In the genomic region with DNA sequence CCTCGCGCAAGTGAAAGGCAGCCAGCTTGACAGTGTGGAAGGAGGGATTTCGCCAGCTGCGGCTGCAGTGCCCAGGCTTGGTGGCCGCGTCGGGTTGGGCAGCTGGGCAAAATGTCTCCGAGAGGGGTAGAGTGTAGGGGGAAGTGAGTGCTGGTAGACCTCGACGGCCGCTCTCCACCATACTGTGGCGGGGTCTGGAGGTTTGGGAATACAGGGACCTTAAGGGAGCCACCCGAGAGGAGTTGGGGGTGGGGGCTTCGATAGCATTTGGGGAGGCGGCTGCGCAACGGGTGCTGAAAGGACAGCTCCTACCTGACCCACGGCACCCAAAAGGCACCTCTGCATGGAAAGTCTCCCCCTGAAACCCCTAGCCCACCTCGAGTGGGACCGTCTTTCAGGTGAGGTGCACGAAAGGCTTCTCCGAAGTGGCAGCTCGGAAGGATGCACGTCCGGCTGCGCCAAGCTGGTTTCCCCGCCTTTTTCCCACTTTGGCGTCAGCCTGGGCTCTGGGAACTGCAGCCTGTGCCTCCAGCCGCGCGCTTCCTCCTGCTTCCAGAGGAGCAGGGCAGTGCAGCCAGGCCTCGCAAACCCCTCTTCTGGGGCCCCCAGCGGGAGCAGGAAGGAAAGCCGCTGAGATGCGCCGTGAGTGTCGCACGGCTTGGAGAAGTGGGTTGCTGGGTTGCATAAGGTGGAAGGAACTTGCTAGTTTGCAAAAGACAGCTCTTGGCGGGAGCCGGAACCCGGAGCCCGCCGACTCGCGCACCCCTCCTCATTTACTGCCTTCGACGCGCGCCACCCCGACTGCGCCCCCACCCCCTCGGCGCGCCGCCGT, we compare ENCODE assay signal across 2 cellular contexts.
TF ChIP-seq lines count a peak whose summit lies in the region.

No MANE protein-coding gene starts in this region.

TF ChIP-seq in SK-N-SH, 30 proteins besides CTCF, POLR2A, EP300 and RAD21 (continues in another document):
- TF ChIP-seq MXI1 (IDR thresholded peaks at IDR 0.05; ENCODE audit: low read depth, low read length) (0 out of 2 replicates have a peak, but pooled peaks have one; percentile 9), RFX5 (IDR thresholded peaks at IDR 0.05; ENCODE audit: low read length) (no peak), TEAD4 (IDR thresholded peaks at IDR 0.05; ENCODE audit: borderline replicate concordance, insufficient read depth) (no peak), CHD2 (IDR thresholded peaks at IDR 0.05; ENCODE audit: low read length, partially characterized antibody) (no peak), POLR2AphosphoS5 (IDR thresholded peaks at IDR 0.05; ENCODE audit: low read depth, low read length) (peak; percentile 49; the same call in 1 of the 2 replicates), PBX3 (IDR thresholded peaks at IDR 0.05) (no peak), ELF1 (IDR thresholded peaks at IDR 0.05) (no peak; the same call in 1 of the 2 replicates), TAF1 (IDR thresholded peaks at IDR 0.05; ENCODE audit: borderline replicate concordance, low read depth, low read length) (no peak), TCF12 (IDR thresholded peaks at IDR 0.05) (no peak), SMC3 (IDR thresholded peaks at IDR 0.05; ENCODE audit: low read depth, low read length) (no peak), FOXM1 (IDR thresholded peaks at IDR 0.05; ENCODE audit: low read depth) (no peak), JUND (IDR thresholded peaks at IDR 0.05) (no peak), IRF3 (IDR thresholded peaks at IDR 0.05; ENCODE audit: low read depth, low read length) (no peak), FOXJ3 (CRISPR knock-in tag; IDR thresholded peaks at IDR 0.05) (no peak), GATA2 (CRISPR knock-in tag; IDR thresholded peaks at IDR 0.05) (no peak), MEF2A (IDR thresholded peaks at IDR 0.05; ENCODE audit: borderline replicate concordance, low read depth) (no peak), GABPA (IDR thresholded peaks at IDR 0.05; ENCODE audit: low read depth) (no peak), EZH2phosphoT487 (IDR thresholded peaks at IDR 0.05; ENCODE audit: borderline replicate concordance, low read depth) (no peak), RXRA (IDR thresholded peaks at IDR 0.05; ENCODE audit: borderline replicate concordance, low read depth) (no peak), SIN3A (IDR thresholded peaks at IDR 0.05; ENCODE audit: borderline replicate concordance, low read depth, low read length) (no peak), NRF1 (IDR thresholded peaks at IDR 0.05; ENCODE audit: low read depth, low read length) (no peak), RCOR1 (IDR thresholded peaks at IDR 0.05; ENCODE audit: low read length) (no peak), YY1 (IDR thresholded peaks at IDR 0.05; ENCODE audit: low read depth) (no peak), FOSL2 (IDR thresholded peaks at IDR 0.05; ENCODE audit: borderline replicate concordance, low read depth) (peak; percentile 13; the same call in 1 of the 2 replicates), NFIC (IDR thresholded peaks at IDR 0.05; ENCODE audit: borderline replicate concordance) (no peak)
- TF ChIP-seq, protein P1, sequence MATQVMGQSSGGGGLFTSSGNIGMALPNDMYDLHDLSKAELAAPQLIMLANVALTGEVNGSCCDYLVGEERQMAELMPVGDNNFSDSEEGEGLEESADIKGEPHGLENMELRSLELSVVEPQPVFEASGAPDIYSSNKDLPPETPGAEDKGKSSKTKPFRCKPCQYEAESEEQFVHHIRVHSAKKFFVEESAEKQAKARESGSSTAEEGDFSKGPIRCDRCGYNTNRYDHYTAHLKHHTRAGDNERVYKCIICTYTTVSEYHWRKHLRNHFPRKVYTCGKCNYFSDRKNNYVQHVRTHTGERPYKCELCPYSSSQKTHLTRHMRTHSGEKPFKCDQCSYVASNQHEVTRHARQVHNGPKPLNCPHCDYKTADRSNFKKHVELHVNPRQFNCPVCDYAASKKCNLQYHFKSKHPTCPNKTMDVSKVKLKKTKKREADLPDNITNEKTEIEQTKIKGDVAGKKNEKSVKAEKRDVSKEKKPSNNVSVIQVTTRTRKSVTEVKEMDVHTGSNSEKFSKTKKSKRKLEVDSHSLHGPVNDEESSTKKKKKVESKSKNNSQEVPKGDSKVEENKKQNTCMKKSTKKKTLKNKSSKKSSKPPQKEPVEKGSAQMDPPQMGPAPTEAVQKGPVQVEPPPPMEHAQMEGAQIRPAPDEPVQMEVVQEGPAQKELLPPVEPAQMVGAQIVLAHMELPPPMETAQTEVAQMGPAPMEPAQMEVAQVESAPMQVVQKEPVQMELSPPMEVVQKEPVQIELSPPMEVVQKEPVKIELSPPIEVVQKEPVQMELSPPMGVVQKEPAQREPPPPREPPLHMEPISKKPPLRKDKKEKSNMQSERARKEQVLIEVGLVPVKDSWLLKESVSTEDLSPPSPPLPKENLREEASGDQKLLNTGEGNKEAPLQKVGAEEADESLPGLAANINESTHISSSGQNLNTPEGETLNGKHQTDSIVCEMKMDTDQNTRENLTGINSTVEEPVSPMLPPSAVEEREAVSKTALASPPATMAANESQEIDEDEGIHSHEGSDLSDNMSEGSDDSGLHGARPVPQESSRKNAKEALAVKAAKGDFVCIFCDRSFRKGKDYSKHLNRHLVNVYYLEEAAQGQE (IDR thresholded peaks at IDR 0.05; ENCODE audit: low read depth, low read length), result peak; percentile 88
- TF ChIP-seq, protein P2, sequence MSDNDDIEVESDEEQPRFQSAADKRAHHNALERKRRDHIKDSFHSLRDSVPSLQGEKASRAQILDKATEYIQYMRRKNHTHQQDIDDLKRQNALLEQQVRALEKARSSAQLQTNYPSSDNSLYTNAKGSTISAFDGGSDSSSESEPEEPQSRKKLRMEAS (IDR thresholded peaks at IDR 0.05; ENCODE audit: low read depth), result peak; percentile 48; the same call in 1 of the 2 replicates

TF ChIP-seq in GM12878, 131 proteins besides CTCF, POLR2A, EP300 and RAD21:
- TF ChIP-seq TCF3 (IDR thresholded peaks at IDR 0.05; ENCODE audit: borderline replicate concordance, insufficient read depth, low read depth, low read length) (0 out of 2 replicates have a peak, but pooled peaks have one; percentile 5), EED (IDR thresholded peaks at IDR 0.05; ENCODE audit: low read depth) (peak; percentile 36; the same call in 1 of the 2 replicates), HDGF (IDR thresholded peaks at IDR 0.05) (no peak), DPF2 (IDR thresholded peaks at IDR 0.05) (0 out of 2 replicates have a peak, but pooled peaks have one; percentile 8), MXI1 (IDR thresholded peaks at IDR 0.05; ENCODE audit: low read depth, low read length) (peak; percentile 81; the same call in 1 of the 2 replicates), SIN3A (IDR thresholded peaks at IDR 0.05; ENCODE audit: low read depth, low read length) (peak; percentile 86; the same call in 1 of the 2 replicates), GATAD2B (conservative IDR thresholded peaks at IDR 0.05; ENCODE audit: low read depth) (peak; percentile 8; the same call in 1 of the 2 replicates), NKRF (conservative IDR thresholded peaks at IDR 0.05) (peak; percentile 86), RBBP5 (conservative IDR thresholded peaks at IDR 0.05) (no peak), SMC3 (IDR thresholded peaks at IDR 0.05; ENCODE audit: borderline replicate concordance, low read length) (no peak)
- TF ChIP-seq, protein P1 (IDR thresholded peaks at IDR 0.05; ENCODE audit: low read depth, low read length), result peak; percentile 79
- TF ChIP-seq, protein P3, sequence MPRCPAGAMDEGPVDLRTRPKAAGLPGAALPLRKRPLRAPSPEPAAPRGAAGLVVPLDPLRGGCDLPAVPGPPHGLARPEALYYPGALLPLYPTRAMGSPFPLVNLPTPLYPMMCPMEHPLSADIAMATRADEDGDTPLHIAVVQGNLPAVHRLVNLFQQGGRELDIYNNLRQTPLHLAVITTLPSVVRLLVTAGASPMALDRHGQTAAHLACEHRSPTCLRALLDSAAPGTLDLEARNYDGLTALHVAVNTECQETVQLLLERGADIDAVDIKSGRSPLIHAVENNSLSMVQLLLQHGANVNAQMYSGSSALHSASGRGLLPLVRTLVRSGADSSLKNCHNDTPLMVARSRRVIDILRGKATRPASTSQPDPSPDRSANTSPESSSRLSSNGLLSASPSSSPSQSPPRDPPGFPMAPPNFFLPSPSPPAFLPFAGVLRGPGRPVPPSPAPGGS (IDR thresholded peaks at IDR 0.05; ENCODE audit: borderline replicate concordance, insufficient read depth, low read depth, low read length, poor library complexity, severe bottlenecking), result peak; percentile 32
